Comparison of ENCODE assay signal across 14 cellular contexts in genomic region chr14:68562911-68563255, GRCh38.
DNase-seq lines count a peak whose midpoint lies in the region; ATAC-seq and TF ChIP-seq lines count a peak whose summit lies in the region.
"Had no signal": no experiment of that assay in that cellular context is flagged by ENCODE, and none has a peak within 500 bp of the region (broad histone marks: within the 10 kb centered on the region; RNA-seq: fewer than 3 reads in every experiment).

No MANE protein-coding gene starts in this region.

- H3K27me3 Mint-ChIP-seq in CD8-positive, alpha-beta T cell (ENCODE audit: low read depth): no peaks in the 10 kb centered on the region
- no peaks in the 10 kb centered on the region for H3K27me3 Mint-ChIP-seq in mesothelial cell of epicardium (ENCODE audit: low read depth)
- H3K27me3 Mint-ChIP-seq in activated CD4-positive, alpha-beta T cell treated with anti-CD3 and anti-CD28 coated beads, Interleukin-2, amount 10 ng/mL, durations not matched to agents 24 days and 14 days: no peaks in the 10 kb centered on the region
- H3K27me3 Mint-ChIP-seq in activated T-helper 17 cell treated with anti-CD3 and anti-CD28 coated beads, Interleukin-2, amount 50 U/mL, for 72 hours: no peaks in the 10 kb centered on the region

- POLR2A ChIA-PET in CD8-positive, alpha-beta T cell (lab: Charles Lee): interaction anchor here (0.9 kb wide), 1 partner anchor 10 kb away, joined by 3 read pairs; no protein-coding TSS in a partner anchor

- H3K27ac ChIP-seq in CD8-positive, alpha-beta T cell (ENCODE audit: low read depth, low read length): no peak overlapping the region
- H3K27ac ChIP-seq in breast epithelium (peak overlapping the region; percentile 90), spleen (peak overlapping the region in 5 of 8 donors; percentile 9 to 57 (median 26))
- H3K27ac ChIP-seq: WERI-Rb-1 had no signal

- H3K27me3 ChIP-seq in CD8-positive, alpha-beta T cell (ENCODE audit: insufficient read depth, low read length): no peaks in the 10 kb centered on the region
- H3K27me3 ChIP-seq in breast epithelium: no peaks in the 10 kb centered on the region
- no peaks in the 10 kb centered on the region for H3K27me3 ChIP-seq in spleen (replicated peaks in 1 of 7)

- no peaks in the 10 kb centered on the region for H3K9me3 Mint-ChIP-seq in CD8-positive, alpha-beta T cell
- H3K9me3 Mint-ChIP-seq in mesothelial cell of epicardium: no peaks in the 10 kb centered on the region
- no peaks in the 10 kb centered on the region for H3K9me3 Mint-ChIP-seq in activated CD4-positive, alpha-beta T cell treated with anti-CD3 and anti-CD28 coated beads, Interleukin-2, amount 10 ng/mL, durations not matched to agents 24 days and 14 days
- peaks cover 3% of the 10 kb centered on the region for H3K9me3 Mint-ChIP-seq in activated T-helper 17 cell treated with anti-CD3 and anti-CD28 coated beads, Interleukin-2, amount 50 U/mL, for 72 hours

- H3K9me3 ChIP-seq in CD8-positive, alpha-beta T cell (ENCODE audit: low read length): no peaks in the 10 kb centered on the region
- no peaks in the 10 kb centered on the region for H3K9me3 ChIP-seq in breast epithelium
- no peaks in the 10 kb centered on the region for H3K9me3 ChIP-seq in spleen

- peak overlapping the region; percentile 26 for H3K4me3 Mint-ChIP-seq in CD8-positive, alpha-beta T cell
- H3K4me3 Mint-ChIP-seq in mesothelial cell of epicardium: no peak overlapping the region
- H3K4me3 Mint-ChIP-seq in activated CD4-positive, alpha-beta T cell treated with anti-CD3 and anti-CD28 coated beads, Interleukin-2, amount 10 ng/mL, durations not matched to agents 24 days and 14 days: no peak overlapping the region
- no peak overlapping the region for H3K4me3 Mint-ChIP-seq in activated T-helper 17 cell treated with anti-CD3 and anti-CD28 coated beads, Interleukin-2, amount 50 U/mL, for 72 hours
- H3K4me3 Mint-ChIP-seq: endodermal cell had no signal

- no peak for DNase-seq in CD8-positive, alpha-beta T cell
- DNase-seq in breast epithelium (ENCODE audit: low spot score in 2 of 2) (no peak), mesothelial cell of epicardium (ENCODE audit: low spot score in 2 of 2, unreplicated experiment in 2 of 2) (no peak), spleen (no peak), NCI-H748 treated with DMSO at 0.1 percent for 48 hours (lab: John Stamatoyannopoulos, UW) (no peak)
- no peak for DNase-seq in stimulated activated naive CD4-positive, alpha-beta T cell treated with Interleukin-2 at 50 U/mL for 16 hours (lab: John Stamatoyannopoulos, UW)
- DNase-seq in activated CD4-positive, alpha-beta T cell treated with anti-CD3 and anti-CD28 coated beads, Interleukin-2, amount 10 ng/mL, durations not matched to agents 24 days and 14 days: no peak
- DNase-seq: endodermal cell, H7, hippocampal formation, NCI-H1436 treated with DMSO at 0.1 percent for 48 hours, NCI-H82, WERI-Rb-1 had no signal

- TF ChIP-seq POLR2A in breast epithelium (IDR thresholded peaks at IDR 0.05) (no peak), spleen (IDR thresholded peaks at IDR 0.05) (no peak)

- no peak for ATAC-seq in CD8-positive, alpha-beta T cell
- no peak for ATAC-seq in activated T-helper 17 cell treated with anti-CD3 and anti-CD28 coated beads, Interleukin-2, amount 50 U/mL, for 72 hours (replicated peaks)

- H3K36me3 ChIP-seq in CD8-positive, alpha-beta T cell (ENCODE audit: insufficient read depth, low read length): no peaks in the 10 kb centered on the region
- H3K36me3 ChIP-seq in breast epithelium (no peaks in the 10 kb centered on the region), spleen (no peaks in the 10 kb centered on the region)
- H3K36me3 ChIP-seq: WERI-Rb-1 had no signal

- intact Hi-C loops in CD8-positive, alpha-beta T cell (cut with DNase I, micrococcal nuclease): no loop called here
- intact Hi-C loops in breast epithelium (cut with DNase I; ENCODE audit: low total_unique reads): loop anchor here (10.0 kb wide), 1 partner anchor 232 kb away; the partner anchor contains the start of gene ZFP36L1
- intact Hi-C loops in spleen (cut with DNase I; ENCODE audit: low total_unique reads): no loop called here
- intact Hi-C loops in activated CD4-positive, alpha-beta T cell treated with anti-CD3 and anti-CD28 coated beads, Interleukin-2, amount 10 ng/mL, durations not matched to agents 24 days and 14 days (cut with micrococcal nuclease): no loop called here

- WGBS in spleen, 5 donors: 81 to 94% (median 92%) methylated on average over 9 of the region's 9 CpGs

- H3K4me3 ChIP-seq in CD8-positive, alpha-beta T cell (ENCODE audit: low read depth, low read length): no peak overlapping the region
- H3K4me3 ChIP-seq in breast epithelium (peak overlapping the region in 2 of 3 donors; percentile 39 to 54), spleen (no peak overlapping the region)

- CTCF ChIA-PET in CD8-positive, alpha-beta T cell (lab: Charles Lee): no interaction called here

- no peak for TF ChIP-seq CTCF in CD8-positive, alpha-beta T cell (IDR thresholded peaks at IDR 0.05)
- no peak for TF ChIP-seq CTCF in breast epithelium (IDR thresholded peaks at IDR 0.05)
- no peak for TF ChIP-seq CTCF in mesothelial cell of epicardium (IDR thresholded peaks at IDR 0.05; ENCODE audit: unreplicated experiment)
- no peak for TF ChIP-seq CTCF in spleen (IDR thresholded peaks at IDR 0.05 in 8 of 11, conservative IDR thresholded peaks at IDR 0.05 in 3 of 11)

- peaks cover 47% of the 10 kb centered on the region for H3K4me1 Mint-ChIP-seq in CD8-positive, alpha-beta T cell (ENCODE audit: low read depth)
- H3K4me1 Mint-ChIP-seq in mesothelial cell of epicardium: peaks cover 59% of the 10 kb centered on the region
- H3K4me1 Mint-ChIP-seq in activated CD4-positive, alpha-beta T cell treated with anti-CD3 and anti-CD28 coated beads, Interleukin-2, amount 10 ng/mL, durations not matched to agents 24 days and 14 days: peaks cover 17% of the 10 kb centered on the region
- peaks cover 24% of the 10 kb centered on the region for H3K4me1 Mint-ChIP-seq in activated T-helper 17 cell treated with anti-CD3 and anti-CD28 coated beads, Interleukin-2, amount 50 U/mL, for 72 hours

- no peak overlapping the region for H3K27ac Mint-ChIP-seq in CD8-positive, alpha-beta T cell
- H3K27ac Mint-ChIP-seq in mesothelial cell of epicardium: peak overlapping the region; percentile 97
- no peak overlapping the region for H3K27ac Mint-ChIP-seq in activated CD4-positive, alpha-beta T cell treated with anti-CD3 and anti-CD28 coated beads, Interleukin-2, amount 10 ng/mL, durations not matched to agents 24 days and 14 days
- H3K27ac Mint-ChIP-seq in activated T-helper 17 cell treated with anti-CD3 and anti-CD28 coated beads, Interleukin-2, amount 50 U/mL, for 72 hours: no peak overlapping the region
- H3K27ac Mint-ChIP-seq: endodermal cell had no signal

- peaks cover 35% of the 10 kb centered on the region for H3K4me1 ChIP-seq in CD8-positive, alpha-beta T cell (ENCODE audit: insufficient read depth, low read length)
- peaks cover 5 to 36% of the 10 kb centered on the region in 2 donors for H3K4me1 ChIP-seq in breast epithelium
- H3K4me1 ChIP-seq in spleen: peaks cover 21 to 60% (median 38%) of the 10 kb centered on the region in 6 donors

- H3K36me3 Mint-ChIP-seq in CD8-positive, alpha-beta T cell: no peaks in the 10 kb centered on the region
- peaks cover 5% of the 10 kb centered on the region for H3K36me3 Mint-ChIP-seq in mesothelial cell of epicardium
- H3K36me3 Mint-ChIP-seq in activated CD4-positive, alpha-beta T cell treated with anti-CD3 and anti-CD28 coated beads, Interleukin-2, amount 10 ng/mL, durations not matched to agents 24 days and 14 days (ENCODE audit: low read depth): no peaks in the 10 kb centered on the region
- no peaks in the 10 kb centered on the region for H3K36me3 Mint-ChIP-seq in activated T-helper 17 cell treated with anti-CD3 and anti-CD28 coated beads, Interleukin-2, amount 50 U/mL, for 72 hours (ENCODE audit: low read depth)

Comparison
In these comparisons a context has a peak if more than half of its experiments do, and no peak if none do; other contexts are left out.
1. H3K4me3 ChIP-seq: peak in breast epithelium (2 of 3); none in CD8-positive, alpha-beta T cell (single experiment) and spleen (0 of 8).